Comparison of ENCODE assay signal across 8 cellular contexts in the genomic region with DNA sequence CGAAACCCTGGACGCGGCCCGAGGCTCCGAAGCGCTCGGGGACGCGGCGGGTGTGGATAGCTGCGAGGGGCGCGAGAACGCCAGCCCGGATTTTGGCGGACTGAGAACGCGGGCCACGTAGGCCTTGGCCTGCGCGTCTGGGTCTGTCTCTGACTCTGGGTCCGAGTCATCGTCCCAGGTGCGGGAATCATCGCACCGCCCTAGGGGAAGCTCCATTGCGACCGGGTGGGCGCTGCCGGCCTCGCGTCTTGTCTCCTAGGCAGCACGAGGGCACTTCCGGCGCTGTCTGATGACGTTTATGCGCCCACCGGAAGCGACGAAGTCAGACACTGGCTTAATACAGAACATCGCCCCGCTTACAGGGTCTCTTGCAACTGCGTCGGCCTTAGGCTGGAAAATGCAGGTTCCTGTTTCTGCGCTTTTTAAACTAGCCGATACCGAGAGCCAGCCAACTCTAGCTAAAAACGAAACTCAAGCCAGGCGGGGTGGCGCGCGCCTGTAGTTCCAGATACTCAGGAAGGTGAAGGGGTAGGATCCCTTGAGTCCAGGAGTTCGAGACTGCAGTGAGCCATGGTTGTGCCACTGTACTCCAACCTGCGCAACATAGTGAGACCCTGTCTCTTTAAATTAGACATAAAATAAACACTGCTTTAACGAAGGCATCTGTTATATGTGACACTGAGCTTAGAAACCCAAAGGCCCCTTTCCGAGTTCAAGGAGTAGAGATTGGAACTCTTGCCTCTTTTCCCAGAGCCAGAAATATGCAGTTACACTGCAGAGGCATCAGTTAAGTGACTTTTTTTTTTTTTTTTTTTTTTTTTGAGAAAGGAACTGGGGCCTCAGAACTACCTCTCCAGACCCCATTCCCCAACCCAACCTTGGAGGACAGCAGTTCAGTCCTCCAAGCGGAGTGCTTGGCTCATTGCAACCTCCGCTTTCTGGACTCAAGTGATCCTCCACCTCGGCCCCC.
DNase-seq lines count a peak whose midpoint lies in the region; ATAC-seq and TF ChIP-seq lines count a peak whose summit lies in the region.

TSS of gene FBXW9 (minus strand) at position 266 of the 970 bp plus-strand sequence. CDS start at position 216, 50 bp downstream.

- H3K4me3 ChIP-seq in choroid plexus epithelial cell (ENCODE audit: low read depth, low read length) = peak within 1 kb of the TSS; percentile 93

- no peak for TF ChIP-seq CTCF in choroid plexus epithelial cell (conservative IDR thresholded peaks at IDR 0.05; ENCODE audit: low read depth, low read length)

- DNase-seq in AG08396 (ENCODE audit: low spot score) (peak; percentile 98), NCI-H524 (lab: John Stamatoyannopoulos, UW) (peak; percentile 94 to 97), choroid plexus epithelial cell (ENCODE audit: low read depth) (peak; percentile 97), kidney tubule cell (ENCODE audit: low spot score) (peak; percentile 93)
- DNase-seq in activated CD4-positive, alpha-beta T cell treated with anti-CD3 and anti-CD28 coated beads for 4 hours = peak; percentile 91 to 97
- peak; percentile 95 to 96 for DNase-seq in stimulated activated CD4-positive, alpha-beta T cell treated with anti-CD3 and anti-CD28 coated beads, Interleukin-15, amount 100 ng/mL, for 48 hours (ENCODE audit: low read depth in 2 of 2)

- ATAC-seq in GM19025 (IDR thresholded peaks at IDR 0.05; ENCODE audit: low read depth, unreplicated experiment) (peak; percentile 54), HG03439 (IDR thresholded peaks at IDR 0.05; ENCODE audit: unreplicated experiment) (peak; percentile 72)

Comparison
In these comparisons a context has a peak if more than half of its experiments do, and no peak if none do; other contexts are left out.
1. Peak in every context shown above with its lines: DNase-seq, ATAC-seq and H3K4me3 ChIP-seq.